1 cellular context compared by ENCODE assay signal in genomic region chr3:46386206-46386605, GRCh38.
TF ChIP-seq lines count a peak whose summit lies in the region.

No MANE protein-coding gene starts in this region.

TF ChIP-seq in K562, 482 proteins besides CTCF, POLR2A, EP300 and RAD21 (continued from another document and continues in another):
- TF ChIP-seq, protein P1, sequence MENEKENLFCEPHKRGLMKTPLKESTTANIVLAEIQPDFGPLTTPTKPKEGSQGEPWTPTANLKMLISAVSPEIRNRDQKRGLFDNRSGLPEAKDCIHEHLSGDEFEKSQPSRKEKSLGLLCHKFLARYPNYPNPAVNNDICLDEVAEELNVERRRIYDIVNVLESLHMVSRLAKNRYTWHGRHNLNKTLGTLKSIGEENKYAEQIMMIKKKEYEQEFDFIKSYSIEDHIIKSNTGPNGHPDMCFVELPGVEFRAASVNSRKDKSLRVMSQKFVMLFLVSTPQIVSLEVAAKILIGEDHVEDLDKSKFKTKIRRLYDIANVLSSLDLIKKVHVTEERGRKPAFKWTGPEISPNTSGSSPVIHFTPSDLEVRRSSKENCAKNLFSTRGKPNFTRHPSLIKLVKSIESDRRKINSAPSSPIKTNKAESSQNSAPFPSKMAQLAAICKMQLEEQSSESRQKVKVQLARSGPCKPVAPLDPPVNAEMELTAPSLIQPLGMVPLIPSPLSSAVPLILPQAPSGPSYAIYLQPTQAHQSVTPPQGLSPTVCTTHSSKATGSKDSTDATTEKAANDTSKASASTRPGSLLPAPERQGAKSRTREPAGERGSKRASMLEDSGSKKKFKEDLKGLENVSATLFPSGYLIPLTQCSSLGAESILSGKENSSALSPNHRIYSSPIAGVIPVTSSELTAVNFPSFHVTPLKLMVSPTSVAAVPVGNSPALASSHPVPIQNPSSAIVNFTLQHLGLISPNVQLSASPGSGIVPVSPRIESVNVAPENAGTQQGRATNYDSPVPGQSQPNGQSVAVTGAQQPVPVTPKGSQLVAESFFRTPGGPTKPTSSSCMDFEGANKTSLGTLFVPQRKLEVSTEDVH (IDR thresholded peaks at IDR 0.05; ENCODE audit: low read depth, partially characterized antibody), result no peak
- TF ChIP-seq FOXK2 (conservative IDR thresholded peaks at IDR 0.05 in 1 of 2, IDR thresholded peaks at IDR 0.05 in 1 of 2; ENCODE audit: low read depth in 2 of 2), result peak; percentile 50 to 64; a peak in 1 of 4 replicates
- TF ChIP-seq ZNF586 (CRISPR knock-in tag; conservative IDR thresholded peaks at IDR 0.05), result no peak
- 0 out of 2 replicates have a peak, but pooled peaks have one; percentile 23 for TF ChIP-seq TFAP4 (CRISPR knock-in tag; IDR thresholded peaks at IDR 0.05; ENCODE audit: borderline replicate concordance)
- TF ChIP-seq ZNF717 (CRISPR knock-in tag; IDR thresholded peaks at IDR 0.05), result no peak
- no peak for TF ChIP-seq ZNF507 (tag; conservative IDR thresholded peaks at IDR 0.05)
- TF ChIP-seq, protein P2, sequence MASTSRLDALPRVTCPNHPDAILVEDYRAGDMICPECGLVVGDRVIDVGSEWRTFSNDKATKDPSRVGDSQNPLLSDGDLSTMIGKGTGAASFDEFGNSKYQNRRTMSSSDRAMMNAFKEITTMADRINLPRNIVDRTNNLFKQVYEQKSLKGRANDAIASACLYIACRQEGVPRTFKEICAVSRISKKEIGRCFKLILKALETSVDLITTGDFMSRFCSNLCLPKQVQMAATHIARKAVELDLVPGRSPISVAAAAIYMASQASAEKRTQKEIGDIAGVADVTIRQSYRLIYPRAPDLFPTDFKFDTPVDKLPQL (IDR thresholded peaks at IDR 0.05; ENCODE audit: extremely low read depth, insufficient read length), result no peak
- TF ChIP-seq CBFA2T2 (conservative IDR thresholded peaks at IDR 0.05), result peak; percentile 47
- TF ChIP-seq DACH1 (IDR thresholded peaks at IDR 0.05; ENCODE audit: partially characterized antibody), result no peak
- peak in 1 of 2 experiments; percentile 46; a peak in 1 of 4 replicates for TF ChIP-seq MAZ (CRISPR knock-in tag; conservative IDR thresholded peaks at IDR 0.05 in 1 of 2, IDR thresholded peaks at IDR 0.05 in 1 of 2)
- TF ChIP-seq NR2C2 (CRISPR knock-in tag; IDR thresholded peaks at IDR 0.05), result no peak
- peak; percentile 55; the same call in 1 of the 2 replicates for TF ChIP-seq NR2C2 (tag; IDR thresholded peaks at IDR 0.05)
- TF ChIP-seq CHD2 (IDR thresholded peaks at IDR 0.05; ENCODE audit: low read depth, low read length), result no peak
- TF ChIP-seq ZNF644 (tag; IDR thresholded peaks at IDR 0.05; ENCODE audit: low read depth), result no peak
- no peak for TF ChIP-seq ZBTB9 (CRISPR knock-in tag; IDR thresholded peaks at IDR 0.05)
- peak; percentile 45; the same call in 1 of the 2 replicates for TF ChIP-seq MTA1 (IDR thresholded peaks at IDR 0.05; ENCODE audit: borderline replicate concordance)
- no peak for TF ChIP-seq GMEB1 (CRISPR knock-in tag; IDR thresholded peaks at IDR 0.05)
- TF ChIP-seq, protein P3, sequence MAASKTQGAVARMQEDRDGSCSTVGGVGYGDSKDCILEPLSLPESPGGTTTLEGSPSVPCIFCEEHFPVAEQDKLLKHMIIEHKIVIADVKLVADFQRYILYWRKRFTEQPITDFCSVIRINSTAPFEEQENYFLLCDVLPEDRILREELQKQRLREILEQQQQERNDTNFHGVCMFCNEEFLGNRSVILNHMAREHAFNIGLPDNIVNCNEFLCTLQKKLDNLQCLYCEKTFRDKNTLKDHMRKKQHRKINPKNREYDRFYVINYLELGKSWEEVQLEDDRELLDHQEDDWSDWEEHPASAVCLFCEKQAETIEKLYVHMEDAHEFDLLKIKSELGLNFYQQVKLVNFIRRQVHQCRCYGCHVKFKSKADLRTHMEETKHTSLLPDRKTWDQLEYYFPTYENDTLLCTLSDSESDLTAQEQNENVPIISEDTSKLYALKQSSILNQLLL (CRISPR knock-in tag; IDR thresholded peaks at IDR 0.05; ENCODE audit: borderline replicate concordance), result no peak
- no peak for TF ChIP-seq SMAD3 (CRISPR knock-in tag; conservative IDR thresholded peaks at IDR 0.05)
- TF ChIP-seq FOSL1 (tag; conservative IDR thresholded peaks at IDR 0.05), result peak; percentile 93
- TF ChIP-seq, protein P4, sequence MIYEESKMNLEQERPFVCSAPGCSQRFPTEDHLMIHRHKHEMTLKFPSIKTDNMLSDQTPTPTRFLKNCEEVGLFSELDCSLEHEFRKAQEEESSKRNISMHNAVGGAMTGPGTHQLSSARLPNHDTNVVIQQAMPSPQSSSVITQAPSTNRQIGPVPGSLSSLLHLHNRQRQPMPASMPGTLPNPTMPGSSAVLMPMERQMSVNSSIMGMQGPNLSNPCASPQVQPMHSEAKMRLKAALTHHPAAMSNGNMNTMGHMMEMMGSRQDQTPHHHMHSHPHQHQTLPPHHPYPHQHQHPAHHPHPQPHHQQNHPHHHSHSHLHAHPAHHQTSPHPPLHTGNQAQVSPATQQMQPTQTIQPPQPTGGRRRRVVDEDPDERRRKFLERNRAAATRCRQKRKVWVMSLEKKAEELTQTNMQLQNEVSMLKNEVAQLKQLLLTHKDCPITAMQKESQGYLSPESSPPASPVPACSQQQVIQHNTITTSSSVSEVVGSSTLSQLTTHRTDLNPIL (CRISPR knock-in tag; IDR thresholded peaks at IDR 0.05), result no peak
- TF ChIP-seq CUX1 (CRISPR knock-in tag; IDR thresholded peaks at IDR 0.05), result no peak
- TF ChIP-seq, protein P5, sequence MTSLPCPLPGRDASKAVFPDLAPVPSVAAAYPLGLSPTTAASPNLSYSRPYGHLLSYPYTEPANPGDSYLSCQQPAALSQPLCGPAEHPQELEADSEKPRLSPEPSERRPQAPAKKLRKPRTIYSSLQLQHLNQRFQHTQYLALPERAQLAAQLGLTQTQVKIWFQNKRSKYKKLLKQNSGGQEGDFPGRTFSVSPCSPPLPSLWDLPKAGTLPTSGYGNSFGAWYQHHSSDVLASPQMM (CRISPR knock-in tag; IDR thresholded peaks at IDR 0.05), result no peak
- no peak for TF ChIP-seq E2F4 (CRISPR knock-in tag; IDR thresholded peaks at IDR 0.05; ENCODE audit: low read depth)
- TF ChIP-seq SLC30A9 (CRISPR knock-in tag; IDR thresholded peaks at IDR 0.05), result no peak
- TF ChIP-seq GABPA (tag; conservative IDR thresholded peaks at IDR 0.05; ENCODE audit: low read depth), result peak; percentile 60
- TF ChIP-seq RBM17 (IDR thresholded peaks at IDR 0.05; ENCODE audit: borderline replicate concordance, low read depth, low read length), result no peak
- TF ChIP-seq ZNF699 (CRISPR knock-in tag; IDR thresholded peaks at IDR 0.05; ENCODE audit: insufficient replicate concordance), result no peak
- no peak for TF ChIP-seq GTF2E2 (tag; IDR thresholded peaks at IDR 0.05)
- no peak for TF ChIP-seq HDAC8 (tag; IDR thresholded peaks at IDR 0.05)
- TF ChIP-seq SPI1 (IDR thresholded peaks at IDR 0.05; ENCODE audit: borderline replicate concordance, low read depth, low read length), result peak; percentile 45; the same call in 1 of the 2 replicates
- TF ChIP-seq NR1H2 (CRISPR knock-in tag; IDR thresholded peaks at IDR 0.05), result no peak
- no peak for TF ChIP-seq HNRNPK (IDR thresholded peaks at IDR 0.05; ENCODE audit: low read depth, low read length, poor library complexity, severe bottlenecking)
- TF ChIP-seq ZNF280A (IDR thresholded peaks at IDR 0.05; ENCODE audit: low read depth, partially characterized antibody), result no peak
- no peak for TF ChIP-seq SUPT5H (IDR thresholded peaks at IDR 0.05)
- TF ChIP-seq, protein P6, sequence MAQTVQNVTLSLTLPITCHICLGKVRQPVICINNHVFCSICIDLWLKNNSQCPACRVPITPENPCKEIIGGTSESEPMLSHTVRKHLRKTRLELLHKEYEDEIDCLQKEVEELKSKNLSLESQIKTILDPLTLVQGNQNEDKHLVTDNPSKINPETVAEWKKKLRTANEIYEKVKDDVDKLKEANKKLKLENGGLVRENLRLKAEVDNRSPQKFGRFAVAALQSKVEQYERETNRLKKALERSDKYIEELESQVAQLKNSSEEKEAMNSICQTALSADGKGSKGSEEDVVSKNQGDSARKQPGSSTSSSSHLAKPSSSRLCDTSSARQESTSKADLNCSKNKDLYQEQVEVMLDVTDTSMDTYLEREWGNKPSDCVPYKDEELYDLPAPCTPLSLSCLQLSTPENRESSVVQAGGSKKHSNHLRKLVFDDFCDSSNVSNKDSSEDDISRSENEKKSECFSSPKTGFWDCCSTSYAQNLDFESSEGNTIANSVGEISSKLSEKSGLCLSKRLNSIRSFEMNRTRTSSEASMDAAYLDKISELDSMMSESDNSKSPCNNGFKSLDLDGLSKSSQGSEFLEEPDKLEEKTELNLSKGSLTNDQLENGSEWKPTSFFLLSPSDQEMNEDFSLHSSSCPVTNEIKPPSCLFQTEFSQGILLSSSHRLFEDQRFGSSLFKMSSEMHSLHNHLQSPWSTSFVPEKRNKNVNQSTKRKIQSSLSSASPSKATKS (CRISPR knock-in tag; IDR thresholded peaks at IDR 0.05), result no peak
- no peak for TF ChIP-seq CREBBP (IDR thresholded peaks at IDR 0.05; ENCODE audit: low read depth, low read length)
- TF ChIP-seq ATF7 (IDR thresholded peaks at IDR 0.05), result 0 out of 2 replicates have a peak, but pooled peaks have one; percentile 38
- no peak for TF ChIP-seq BMI1 (IDR thresholded peaks at IDR 0.05; ENCODE audit: low read length)
- TF ChIP-seq XRCC3 (IDR thresholded peaks at IDR 0.05), result no peak
